ENCODE assay signal across 13 cellular contexts in genomic region chr13:30738946-30739528, GRCh38. TPM values are rescaled to one million over a fixed set of nuclear protein-coding genes. Genes with fewer than 3 reads are reported as not detected.
DNase-seq lines count a peak whose midpoint lies in the region; ATAC-seq and TF ChIP-seq lines count a peak whose summit lies in the region.
"Had no signal": no experiment of that assay in that cellular context is flagged by ENCODE, and none has a peak within 500 bp of the region (broad histone marks: within the 10 kb centered on the region; RNA-seq: fewer than 3 reads in every experiment).

No MANE protein-coding gene starts in this region.

- H3K4me3 Mint-ChIP-seq in T-helper 1 cell treated with Interleukin-12 subunit alpha and Interleukin-12 subunit beta and Interleukin-4 antibody, amounts not matched to agents 30 μg/mL and 1 μg/mL, for 36 hours, result peak overlapping the region; percentile 97
- H3K4me3 Mint-ChIP-seq in CD4-positive, CD25-positive, alpha-beta regulatory T cell, result peak overlapping the region; percentile 63 to 99 (median 90)
- H3K4me3 Mint-ChIP-seq in activated T-helper 17 cell treated with anti-CD3 and anti-CD28 coated beads, Interleukin-2, amount 50 U/mL, for 72 hours, result peak overlapping the region; percentile 81
- peak overlapping the region in 8 of 10 donors; percentile 15 to 98 (median 92) for H3K4me3 Mint-ChIP-seq in naive thymus-derived CD8-positive, alpha-beta T cell

- H3K4me1 ChIP-seq in CD4-positive, CD25-positive, alpha-beta regulatory T cell (ENCODE audit: control insufficient read depth, insufficient read depth, low read length, poor library complexity, severe bottlenecking), result peaks cover 78% of the 10 kb centered on the region
- H3K4me1 ChIP-seq in uterus (no peaks in the 10 kb centered on the region), sigmoid colon (peaks cover 0 to 20% (median 13%) of the 10 kb centered on the region in 4 donors)

- intact Hi-C loops in uterus (cut with DNase I; ENCODE audit: low total_unique reads), result no loop called here
- intact Hi-C loops in sigmoid colon (cut with DNase I), result no loop called here

- ATAC-seq in CD4-positive, CD25-positive, alpha-beta regulatory T cell (ENCODE audit: low read depth in 2 of 2), result no peak
- no peak for ATAC-seq in activated T-helper 17 cell treated with anti-CD3 and anti-CD28 coated beads, Interleukin-2, amount 50 U/mL, for 72 hours (replicated peaks)
- ATAC-seq in naive thymus-derived CD8-positive, alpha-beta T cell, result no peak
- ATAC-seq in GM21723 (IDR thresholded peaks at IDR 0.05; ENCODE audit: unreplicated experiment), result no peak

- no peak for TF ChIP-seq POLR2A in uterus (IDR thresholded peaks at IDR 0.05)
- no peak for TF ChIP-seq POLR2A in sigmoid colon (IDR thresholded peaks at IDR 0.05)

- 88 to 91% methylated on average over 7 of the region's 7 CpGs for WGBS in sigmoid colon, 2 donors

- peaks cover 69% of the 10 kb centered on the region for H3K4me1 Mint-ChIP-seq in T-helper 1 cell treated with Interleukin-12 subunit alpha and Interleukin-12 subunit beta and Interleukin-4 antibody, amounts not matched to agents 30 μg/mL and 1 μg/mL, for 36 hours (ENCODE audit: low read depth)
- H3K4me1 Mint-ChIP-seq in CD4-positive, CD25-positive, alpha-beta regulatory T cell, result peaks cover 9 to 82% (median 57%) of the 10 kb centered on the region in 4 donors
- peaks cover 65% of the 10 kb centered on the region for H3K4me1 Mint-ChIP-seq in activated T-helper 17 cell treated with anti-CD3 and anti-CD28 coated beads, Interleukin-2, amount 50 U/mL, for 72 hours
- peaks cover 39 to 94% (median 82%) of the 10 kb centered on the region in 4 donors for H3K4me1 Mint-ChIP-seq in naive thymus-derived CD8-positive, alpha-beta T cell

- no peaks in the 10 kb centered on the region for H3K36me3 ChIP-seq in CD4-positive, CD25-positive, alpha-beta regulatory T cell (ENCODE audit: control insufficient read depth, insufficient read depth, low read length)
- no peaks in the 10 kb centered on the region for H3K36me3 ChIP-seq in uterus
- no peaks in the 10 kb centered on the region for H3K36me3 ChIP-seq in sigmoid colon
- H3K36me3 ChIP-seq: colonic mucosa, vagina had no signal

- no peak for TF ChIP-seq EP300 in sigmoid colon (IDR thresholded peaks at IDR 0.05)

- H3K27me3 ChIP-seq in CD4-positive, CD25-positive, alpha-beta regulatory T cell (ENCODE audit: control insufficient read depth, insufficient read depth, low read length), result no peaks in the 10 kb centered on the region
- H3K27me3 ChIP-seq in uterus (no peaks in the 10 kb centered on the region), sigmoid colon (no peaks in the 10 kb centered on the region)
- H3K27me3 ChIP-seq: colonic mucosa, vagina had no signal

- H3K27ac Mint-ChIP-seq in T-helper 1 cell treated with Interleukin-12 subunit alpha and Interleukin-12 subunit beta and Interleukin-4 antibody, amounts not matched to agents 30 μg/mL and 1 μg/mL, for 36 hours, result peak overlapping the region; percentile 62
- H3K27ac Mint-ChIP-seq in CD4-positive, CD25-positive, alpha-beta regulatory T cell, result peak overlapping the region; percentile 63 to 88 (median 88)
- no peak overlapping the region for H3K27ac Mint-ChIP-seq in activated T-helper 17 cell treated with anti-CD3 and anti-CD28 coated beads, Interleukin-2, amount 50 U/mL, for 72 hours
- peak overlapping the region in 7 of 10 donors; percentile 21 to 95 (median 68) for H3K27ac Mint-ChIP-seq in naive thymus-derived CD8-positive, alpha-beta T cell

- TF ChIP-seq CTCF in uterus (IDR thresholded peaks at IDR 0.05) (no peak), sigmoid colon (IDR thresholded peaks at IDR 0.05) (no peak)

- peak overlapping the region; percentile 84 for H3K27ac ChIP-seq in CD4-positive, CD25-positive, alpha-beta regulatory T cell (ENCODE audit: insufficient read depth, low read length, poor library complexity, severe bottlenecking)
- H3K27ac ChIP-seq in uterus (no peak overlapping the region), sigmoid colon (no peak overlapping the region)
- H3K27ac ChIP-seq: vagina had no signal

- peaks cover 27% of the 10 kb centered on the region for H3K36me3 Mint-ChIP-seq in T-helper 1 cell treated with Interleukin-12 subunit alpha and Interleukin-12 subunit beta and Interleukin-4 antibody, amounts not matched to agents 30 μg/mL and 1 μg/mL, for 36 hours (ENCODE audit: low read depth)
- H3K36me3 Mint-ChIP-seq in CD4-positive, CD25-positive, alpha-beta regulatory T cell, result no peaks in the 10 kb centered on the region
- H3K36me3 Mint-ChIP-seq in activated T-helper 17 cell treated with anti-CD3 and anti-CD28 coated beads, Interleukin-2, amount 50 U/mL, for 72 hours (ENCODE audit: low read depth), result peaks cover 20% of the 10 kb centered on the region
- H3K36me3 Mint-ChIP-seq in naive thymus-derived CD8-positive, alpha-beta T cell, result peaks cover 0 to 5% (median 4%) of the 10 kb centered on the region in 3 donors

- H3K27me3 Mint-ChIP-seq in T-helper 1 cell treated with Interleukin-12 subunit alpha and Interleukin-12 subunit beta and Interleukin-4 antibody, amounts not matched to agents 30 μg/mL and 1 μg/mL, for 36 hours (ENCODE audit: low read depth), result no peaks in the 10 kb centered on the region
- peaks cover 4% of the 10 kb centered on the region for H3K27me3 Mint-ChIP-seq in CD4-positive, CD25-positive, alpha-beta regulatory T cell
- no peaks in the 10 kb centered on the region for H3K27me3 Mint-ChIP-seq in activated T-helper 17 cell treated with anti-CD3 and anti-CD28 coated beads, Interleukin-2, amount 50 U/mL, for 72 hours
- H3K27me3 Mint-ChIP-seq in naive thymus-derived CD8-positive, alpha-beta T cell, result no peaks in the 10 kb centered on the region

- H3K4me3 ChIP-seq in CD4-positive, CD25-positive, alpha-beta regulatory T cell (ENCODE audit: low read depth, low read length), result peak overlapping the region; percentile 93
- H3K4me3 ChIP-seq in uterus, result no peak overlapping the region
- H3K4me3 ChIP-seq in sigmoid colon, result no peak overlapping the region
- H3K4me3 ChIP-seq: colonic mucosa, vagina had no signal

- DNase-seq in T-helper 1 cell (no peak), uterus (no peak), sigmoid colon (no peak)
- DNase-seq in CD4-positive, CD25-positive, alpha-beta regulatory T cell, result no peak
- no peak for DNase-seq in naive thymus-derived CD8-positive, alpha-beta T cell
- DNase-seq: aorta, colonic mucosa, NCI-H2029 treated with DMSO at 0.1 percent for 48 hours, SHP77 treated with DMSO at 0.1 percent for 48 hours had no signal

- POLR2A ChIA-PET in naive thymus-derived CD8-positive, alpha-beta T cell (lab: Charles Lee), result interaction anchor here (0.7 to 2.3 kb wide), 3 partner anchors 9 to 122 kb away, joined by 3 to 8 read pairs (median 3); partner anchors contain the start of gene USPL1

- no peaks in the 10 kb centered on the region for H3K9me3 Mint-ChIP-seq in T-helper 1 cell treated with Interleukin-12 subunit alpha and Interleukin-12 subunit beta and Interleukin-4 antibody, amounts not matched to agents 30 μg/mL and 1 μg/mL, for 36 hours
- no peaks in the 10 kb centered on the region for H3K9me3 Mint-ChIP-seq in CD4-positive, CD25-positive, alpha-beta regulatory T cell
- H3K9me3 Mint-ChIP-seq in activated T-helper 17 cell treated with anti-CD3 and anti-CD28 coated beads, Interleukin-2, amount 50 U/mL, for 72 hours, result no peaks in the 10 kb centered on the region
- no peaks in the 10 kb centered on the region for H3K9me3 Mint-ChIP-seq in naive thymus-derived CD8-positive, alpha-beta T cell

- H3K9me3 ChIP-seq in CD4-positive, CD25-positive, alpha-beta regulatory T cell (ENCODE audit: control insufficient read depth in 2 of 2, low read length in 2 of 2), result no peaks in the 10 kb centered on the region
- no peaks in the 10 kb centered on the region for H3K9me3 ChIP-seq in uterus
- H3K9me3 ChIP-seq in sigmoid colon, result no peaks in the 10 kb centered on the region
- H3K9me3 ChIP-seq: colonic mucosa, vagina had no signal

RNA-seq across cellular contexts. Expression of gene ALOX5AP, which starts 3.7 kb away (rescaled TPM):
- total RNA-seq in CD4-positive, CD25-positive, alpha-beta regulatory T cell, result 80.4 TPM
- polyA plus RNA-seq in CD4-positive, CD25-positive, alpha-beta regulatory T cell, result 100 to 1,000 TPM; 299 to 544 (median 380) TPM
- 10 to 100 TPM; 33.7 to 62.5 TPM for total RNA-seq in activated T-helper 17 cell treated with anti-CD3 and anti-CD28 coated beads, Interleukin-2, amount 50 U/mL, for 72 hours
- total RNA-seq in naive thymus-derived CD8-positive, alpha-beta T cell, result 10 to 100 TPM; 13.6 to 16.3 TPM
- 100 to 1,000 TPM; 137 to 235 (median 142) TPM for polyA plus RNA-seq in naive thymus-derived CD8-positive, alpha-beta T cell
- total RNA-seq in uterus (10 to 100 TPM in 2 of 4 donors, 1 to 10 TPM in 2; 4.4 to 40.6 (median 12.7) TPM), sigmoid colon (10 to 100 TPM; 11.6 to 24.8 (median 21.6) TPM)
- 10 to 100 TPM; 13.2 to 65.0 (median 25.6) TPM for polyA plus RNA-seq in sigmoid colon
